ENCODE assay signal across 1 cellular context in genomic region chr19:409006-409514, GRCh38.
A peak's percentile ranks its signal among the peaks of the same experiment; 100 is the strongest.
TF ChIP-seq lines count a peak whose summit lies in the region.

Gene C2CD4C (minus strand): TSS chr19:409147. CDS start chr19:408361, 786 bp downstream.

TF ChIP-seq in K562, 482 proteins besides CTCF, POLR2A, EP300 and RAD21 (continued from another document and continues in another):
- no peak for TF ChIP-seq ARID4B (CRISPR knock-in tag; IDR thresholded peaks at IDR 0.05)
- TF ChIP-seq VEZF1 (CRISPR knock-in tag; IDR thresholded peaks at IDR 0.05), result peak; percentile 57
- no peak for TF ChIP-seq CBFA2T2 (conservative IDR thresholded peaks at IDR 0.05)
- TF ChIP-seq ZNF165 (CRISPR knock-in tag; IDR thresholded peaks at IDR 0.05; ENCODE audit: borderline replicate concordance), result no peak
- TF ChIP-seq GATAD2B (IDR thresholded peaks at IDR 0.05; ENCODE audit: borderline replicate concordance), result 0 out of 2 replicates have a peak, but pooled peaks have one; percentile 24
- no peak for TF ChIP-seq ZBTB43 (CRISPR knock-in tag; IDR thresholded peaks at IDR 0.05)
- TF ChIP-seq SMAD4 (CRISPR knock-in tag; conservative IDR thresholded peaks at IDR 0.05), result peak; percentile 78
- TF ChIP-seq ZNF407 (IDR thresholded peaks at IDR 0.05; ENCODE audit: low read depth), result no peak
- TF ChIP-seq ZNF695 (CRISPR knock-in tag; IDR thresholded peaks at IDR 0.05), result no peak
- TF ChIP-seq ETV1 (tag; conservative IDR thresholded peaks at IDR 0.05; ENCODE audit: low read depth), result no peak
- TF ChIP-seq MXI1 (IDR thresholded peaks at IDR 0.05; ENCODE audit: low read depth, low read length), result no peak
- TF ChIP-seq CXXC5 (CRISPR knock-in tag; IDR thresholded peaks at IDR 0.05), result peak; percentile 63
- TF ChIP-seq CCAR2 (IDR thresholded peaks at IDR 0.05; ENCODE audit: low read depth, low read length), result no peak
- TF ChIP-seq YY1 (IDR thresholded peaks at IDR 0.05; ENCODE audit: borderline replicate concordance in 1 of 3, control insufficient read depth in 1 of 3, extremely low read depth in 1 of 3, insufficient read depth in 3 of 3, insufficient read length in 1 of 3, insufficient replicate concordance in 2 of 3, low read depth in 1 of 3, low read length in 2 of 3), result peak in 1 of 3 experiments; percentile 60
- no peak for TF ChIP-seq ZNF184 (CRISPR knock-in tag; IDR thresholded peaks at IDR 0.05)
- no peak for TF ChIP-seq JUN (IDR thresholded peaks at IDR 0.05; ENCODE audit: borderline replicate concordance, low read depth, low read length)
- no peak for TF ChIP-seq JUN (CRISPR knock-in tag; IDR thresholded peaks at IDR 0.05; ENCODE audit: borderline replicate concordance)
- TF ChIP-seq PREB (CRISPR knock-in tag; IDR thresholded peaks at IDR 0.05), result no peak
- TF ChIP-seq MAZ (CRISPR knock-in tag; conservative IDR thresholded peaks at IDR 0.05 in 1 of 2, IDR thresholded peaks at IDR 0.05 in 1 of 2), result 0 out of 4 replicates have a peak, but pooled peaks of 1 of the 2 experiments have one; percentile 15
- TF ChIP-seq ZNF280B (CRISPR knock-in tag; IDR thresholded peaks at IDR 0.05), result no peak
- TF ChIP-seq ID3 (CRISPR knock-in tag; IDR thresholded peaks at IDR 0.05), result no peak
- no peak for TF ChIP-seq ID3 (tag; IDR thresholded peaks at IDR 0.05)
- peak; percentile 43 to 91 for TF ChIP-seq E2F6 (IDR thresholded peaks at IDR 0.05; ENCODE audit: borderline replicate concordance in 1 of 2, extremely low read depth in 1 of 2, insufficient read depth in 1 of 2, insufficient read length in 1 of 2, low read depth in 1 of 2, low read length in 1 of 2, poor library complexity in 1 of 2, severe bottlenecking in 1 of 2)
- no peak for TF ChIP-seq ZNF696 (CRISPR knock-in tag; conservative IDR thresholded peaks at IDR 0.05)
- TF ChIP-seq RFX5 (IDR thresholded peaks at IDR 0.05; ENCODE audit: low read depth, low read length), result no peak
- TF ChIP-seq SRSF7 (optimal IDR thresholded peaks at IDR 0.05; ENCODE audit: low read depth, low read length), result no peak
- no peak for TF ChIP-seq UBTF (IDR thresholded peaks at IDR 0.05; ENCODE audit: borderline replicate concordance in 1 of 2, low read depth in 2 of 2, low read length in 2 of 2)
- TF ChIP-seq ZNF644 (tag; IDR thresholded peaks at IDR 0.05; ENCODE audit: low read depth), result no peak
- TF ChIP-seq GATA2 (CRISPR knock-in tag; IDR thresholded peaks at IDR 0.05), result no peak
- TF ChIP-seq NFIC (IDR thresholded peaks at IDR 0.05), result peak; percentile 36
- no peak for TF ChIP-seq E2F5 (CRISPR knock-in tag; IDR thresholded peaks at IDR 0.05)
- 0 out of 2 replicates have a peak, but pooled peaks have one; percentile 8 for TF ChIP-seq EGR1 (conservative IDR thresholded peaks at IDR 0.05)
- TF ChIP-seq CBX1 (IDR thresholded peaks at IDR 0.05; ENCODE audit: low read depth), result no peak
- TF ChIP-seq ZEB2 (IDR thresholded peaks at IDR 0.05), result no peak
- no peak; the same call in 1 of the 2 replicates for TF ChIP-seq TGIF2 (CRISPR knock-in tag; IDR thresholded peaks at IDR 0.05)
